1 cellular context compared by ENCODE assay signal in genomic region chrX:44675364-44676024, GRCh38.
TF ChIP-seq lines count a peak whose summit lies in the region.

No MANE protein-coding gene starts in this region.

TF ChIP-seq in HEK293, 187 proteins besides CTCF, POLR2A, EP300 and RAD21 (continued from another document and continues in another):
- TF ChIP-seq, protein P1, sequence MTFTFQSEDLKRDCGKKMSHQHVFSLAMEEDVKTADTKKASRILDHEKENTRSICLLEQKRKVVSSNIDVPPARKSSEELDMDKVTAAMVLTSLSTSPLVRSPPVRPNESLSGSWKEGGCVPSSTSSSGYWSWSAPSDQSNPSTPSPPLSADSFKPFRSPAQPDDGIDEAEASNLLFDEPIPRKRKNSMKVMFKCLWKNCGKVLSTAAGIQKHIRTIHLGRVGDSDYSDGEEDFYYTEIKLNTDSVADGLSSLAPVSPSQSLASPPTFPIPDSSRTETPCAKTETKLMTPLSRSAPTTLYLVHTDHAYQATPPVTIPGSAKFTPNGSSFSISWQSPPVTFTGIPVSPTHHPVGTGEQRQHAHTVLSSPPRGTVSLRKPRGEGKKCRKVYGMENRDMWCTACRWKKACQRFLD (tag by site-specific recombination; IDR thresholded peaks at IDR 0.05), result no peak
- TF ChIP-seq ZNF302 (tag by site-specific recombination; IDR thresholded peaks at IDR 0.05; ENCODE audit: low read depth), result no peak
- TF ChIP-seq ZBTB8A (tag by site-specific recombination; IDR thresholded peaks at IDR 0.05), result peak; percentile 40; the same call in 1 of the 2 replicates
- peak; percentile 95 for TF ChIP-seq OSR2 (tag by site-specific recombination; IDR thresholded peaks at IDR 0.05)
- no peak for TF ChIP-seq ZFP37 (tag by site-specific recombination; IDR thresholded peaks at IDR 0.05)
- peak; percentile 82 for TF ChIP-seq ZXDB (tag by site-specific recombination; IDR thresholded peaks at IDR 0.05)
- no peak for TF ChIP-seq YY1 (tag by site-specific recombination; IDR thresholded peaks at IDR 0.05)
- no peak for TF ChIP-seq KLF9 (tag by site-specific recombination; IDR thresholded peaks at IDR 0.05; ENCODE audit: low read depth)
- TF ChIP-seq ZNF398 (tag by site-specific recombination; IDR thresholded peaks at IDR 0.05), result peak; percentile 78
- TF ChIP-seq HOXA7 (CRISPR knock-in tag; IDR thresholded peaks at IDR 0.05; ENCODE audit: borderline replicate concordance), result no peak
- TF ChIP-seq ZNF596 (tag by site-specific recombination; IDR thresholded peaks at IDR 0.05), result no peak
- TF ChIP-seq, protein P2, sequence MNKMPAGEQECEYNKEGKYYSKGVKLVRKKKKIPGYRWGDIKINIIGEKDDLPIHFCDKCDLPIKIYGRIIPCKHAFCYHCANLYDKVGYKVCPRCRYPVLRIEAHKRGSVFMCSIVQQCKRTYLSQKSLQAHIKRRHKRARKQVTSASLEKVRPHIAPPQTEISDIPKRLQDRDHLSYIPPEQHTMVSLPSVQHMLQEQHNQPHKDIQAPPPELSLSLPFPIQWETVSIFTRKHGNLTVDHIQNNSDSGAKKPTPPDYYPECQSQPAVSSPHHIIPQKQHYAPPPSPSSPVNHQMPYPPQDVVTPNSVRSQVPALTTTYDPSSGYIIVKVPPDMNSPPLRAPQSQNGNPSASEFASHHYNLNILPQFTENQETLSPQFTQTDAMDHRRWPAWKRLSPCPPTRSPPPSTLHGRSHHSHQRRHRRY (tag by site-specific recombination; IDR thresholded peaks at IDR 0.05), result no peak
- no peak; the same call in 1 of the 2 replicates for TF ChIP-seq HOXD13 (CRISPR knock-in tag; IDR thresholded peaks at IDR 0.05; ENCODE audit: borderline replicate concordance)
- TF ChIP-seq ZNF169 (tag by site-specific recombination; IDR thresholded peaks at IDR 0.05), result no peak
- TF ChIP-seq KLF7 (tag by site-specific recombination; IDR thresholded peaks at IDR 0.05; ENCODE audit: borderline replicate concordance), result no peak; the same call in 1 of the 2 replicates
- peak; percentile 79 for TF ChIP-seq ZNF843 (tag by site-specific recombination; IDR thresholded peaks at IDR 0.05)
- TF ChIP-seq KLF1 (tag by site-specific recombination; IDR thresholded peaks at IDR 0.05), result peak; percentile 49; the same call in 1 of the 2 replicates
- no peak for TF ChIP-seq ZSCAN23 (tag by site-specific recombination; IDR thresholded peaks at IDR 0.05)
- peak; percentile 72; the same call in 1 of the 2 replicates for TF ChIP-seq ZNF341 (tag by site-specific recombination; IDR thresholded peaks at IDR 0.05; ENCODE audit: low read depth)
- no peak for TF ChIP-seq ZBTB1 (tag by site-specific recombination; IDR thresholded peaks at IDR 0.05)
- TF ChIP-seq ZEB2 (tag by site-specific recombination; IDR thresholded peaks at IDR 0.05), result peak; percentile 69; the same call in 1 of the 2 replicates
- no peak for TF ChIP-seq ZNF670 (tag by site-specific recombination; IDR thresholded peaks at IDR 0.05; ENCODE audit: low read depth)
- peak; percentile 100 for TF ChIP-seq ZNF600 (tag by site-specific recombination; IDR thresholded peaks at IDR 0.05)
- TF ChIP-seq ZNF10 (tag by site-specific recombination; IDR thresholded peaks at IDR 0.05), result 0 out of 2 replicates have a peak, but pooled peaks have one; percentile 67
- no peak for TF ChIP-seq ZNF623 (tag by site-specific recombination; IDR thresholded peaks at IDR 0.05)
- no peak for TF ChIP-seq ZNF23 (tag by site-specific recombination; IDR thresholded peaks at IDR 0.05; ENCODE audit: borderline replicate concordance)
- TF ChIP-seq ZNF48 (tag by site-specific recombination; IDR thresholded peaks at IDR 0.05), result no peak
- peak; percentile 87 for TF ChIP-seq ZBTB17 (tag by site-specific recombination; IDR thresholded peaks at IDR 0.05)
- TF ChIP-seq ZBTB11 (tag by site-specific recombination; conservative IDR thresholded peaks at IDR 0.05; ENCODE audit: low read depth), result peak; percentile 49; the same call in 1 of the 2 replicates
- no peak for TF ChIP-seq ZNF768 (tag by site-specific recombination; IDR thresholded peaks at IDR 0.05)
- TF ChIP-seq, protein P3, sequence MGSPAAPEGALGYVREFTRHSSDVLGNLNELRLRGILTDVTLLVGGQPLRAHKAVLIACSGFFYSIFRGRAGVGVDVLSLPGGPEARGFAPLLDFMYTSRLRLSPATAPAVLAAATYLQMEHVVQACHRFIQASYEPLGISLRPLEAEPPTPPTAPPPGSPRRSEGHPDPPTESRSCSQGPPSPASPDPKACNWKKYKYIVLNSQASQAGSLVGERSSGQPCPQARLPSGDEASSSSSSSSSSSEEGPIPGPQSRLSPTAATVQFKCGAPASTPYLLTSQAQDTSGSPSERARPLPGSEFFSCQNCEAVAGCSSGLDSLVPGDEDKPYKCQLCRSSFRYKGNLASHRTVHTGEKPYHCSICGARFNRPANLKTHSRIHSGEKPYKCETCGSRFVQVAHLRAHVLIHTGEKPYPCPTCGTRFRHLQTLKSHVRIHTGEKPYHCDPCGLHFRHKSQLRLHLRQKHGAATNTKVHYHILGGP (tag by site-specific recombination; IDR thresholded peaks at IDR 0.05), result no peak
- TF ChIP-seq ZNF530 (tag by site-specific recombination; IDR thresholded peaks at IDR 0.05; ENCODE audit: low read depth), result no peak
- TF ChIP-seq ZNF16 (tag by site-specific recombination; IDR thresholded peaks at IDR 0.05; ENCODE audit: low read depth), result no peak
- TF ChIP-seq, protein P4, sequence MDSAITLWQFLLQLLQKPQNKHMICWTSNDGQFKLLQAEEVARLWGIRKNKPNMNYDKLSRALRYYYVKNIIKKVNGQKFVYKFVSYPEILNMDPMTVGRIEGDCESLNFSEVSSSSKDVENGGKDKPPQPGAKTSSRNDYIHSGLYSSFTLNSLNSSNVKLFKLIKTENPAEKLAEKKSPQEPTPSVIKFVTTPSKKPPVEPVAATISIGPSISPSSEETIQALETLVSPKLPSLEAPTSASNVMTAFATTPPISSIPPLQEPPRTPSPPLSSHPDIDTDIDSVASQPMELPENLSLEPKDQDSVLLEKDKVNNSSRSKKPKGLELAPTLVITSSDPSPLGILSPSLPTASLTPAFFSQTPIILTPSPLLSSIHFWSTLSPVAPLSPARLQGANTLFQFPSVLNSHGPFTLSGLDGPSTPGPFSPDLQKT (IDR thresholded peaks at IDR 0.05; ENCODE audit: borderline replicate concordance, low read depth, low read length), result no peak
- TF ChIP-seq ZNF549 (tag by site-specific recombination; IDR thresholded peaks at IDR 0.05), result no peak
- no peak for TF ChIP-seq ZNF221 (tag by site-specific recombination; IDR thresholded peaks at IDR 0.05; ENCODE audit: borderline replicate concordance)
- TF ChIP-seq, protein P5, sequence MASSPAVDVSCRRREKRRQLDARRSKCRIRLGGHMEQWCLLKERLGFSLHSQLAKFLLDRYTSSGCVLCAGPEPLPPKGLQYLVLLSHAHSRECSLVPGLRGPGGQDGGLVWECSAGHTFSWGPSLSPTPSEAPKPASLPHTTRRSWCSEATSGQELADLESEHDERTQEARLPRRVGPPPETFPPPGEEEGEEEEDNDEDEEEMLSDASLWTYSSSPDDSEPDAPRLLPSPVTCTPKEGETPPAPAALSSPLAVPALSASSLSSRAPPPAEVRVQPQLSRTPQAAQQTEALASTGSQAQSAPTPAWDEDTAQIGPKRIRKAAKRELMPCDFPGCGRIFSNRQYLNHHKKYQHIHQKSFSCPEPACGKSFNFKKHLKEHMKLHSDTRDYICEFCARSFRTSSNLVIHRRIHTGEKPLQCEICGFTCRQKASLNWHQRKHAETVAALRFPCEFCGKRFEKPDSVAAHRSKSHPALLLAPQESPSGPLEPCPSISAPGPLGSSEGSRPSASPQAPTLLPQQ (tag by site-specific recombination; IDR thresholded peaks at IDR 0.05), result peak; percentile 81
- TF ChIP-seq ZBTB21 (tag by site-specific recombination; IDR thresholded peaks at IDR 0.05), result no peak; the same call in 1 of the 2 replicates
- TF ChIP-seq ZNF837 (tag by site-specific recombination; IDR thresholded peaks at IDR 0.05), result no peak
- TF ChIP-seq ZFHX2 (tag by site-specific recombination; conservative IDR thresholded peaks at IDR 0.05), result peak; percentile 96
- no peak for TF ChIP-seq ZNF658 (tag by site-specific recombination; IDR thresholded peaks at IDR 0.05)
- no peak for TF ChIP-seq RBAK (tag by site-specific recombination; IDR thresholded peaks at IDR 0.05)
- TF ChIP-seq ZNF791 (tag by site-specific recombination; IDR thresholded peaks at IDR 0.05), result no peak
- no peak for TF ChIP-seq ZNF324 (tag by site-specific recombination; IDR thresholded peaks at IDR 0.05)
- TF ChIP-seq ZNF311 (tag by site-specific recombination; IDR thresholded peaks at IDR 0.05; ENCODE audit: borderline replicate concordance), result no peak
- TF ChIP-seq ZBTB26 (tag by site-specific recombination; optimal IDR thresholded peaks at IDR 0.05), result no peak
- TF ChIP-seq, protein P6, sequence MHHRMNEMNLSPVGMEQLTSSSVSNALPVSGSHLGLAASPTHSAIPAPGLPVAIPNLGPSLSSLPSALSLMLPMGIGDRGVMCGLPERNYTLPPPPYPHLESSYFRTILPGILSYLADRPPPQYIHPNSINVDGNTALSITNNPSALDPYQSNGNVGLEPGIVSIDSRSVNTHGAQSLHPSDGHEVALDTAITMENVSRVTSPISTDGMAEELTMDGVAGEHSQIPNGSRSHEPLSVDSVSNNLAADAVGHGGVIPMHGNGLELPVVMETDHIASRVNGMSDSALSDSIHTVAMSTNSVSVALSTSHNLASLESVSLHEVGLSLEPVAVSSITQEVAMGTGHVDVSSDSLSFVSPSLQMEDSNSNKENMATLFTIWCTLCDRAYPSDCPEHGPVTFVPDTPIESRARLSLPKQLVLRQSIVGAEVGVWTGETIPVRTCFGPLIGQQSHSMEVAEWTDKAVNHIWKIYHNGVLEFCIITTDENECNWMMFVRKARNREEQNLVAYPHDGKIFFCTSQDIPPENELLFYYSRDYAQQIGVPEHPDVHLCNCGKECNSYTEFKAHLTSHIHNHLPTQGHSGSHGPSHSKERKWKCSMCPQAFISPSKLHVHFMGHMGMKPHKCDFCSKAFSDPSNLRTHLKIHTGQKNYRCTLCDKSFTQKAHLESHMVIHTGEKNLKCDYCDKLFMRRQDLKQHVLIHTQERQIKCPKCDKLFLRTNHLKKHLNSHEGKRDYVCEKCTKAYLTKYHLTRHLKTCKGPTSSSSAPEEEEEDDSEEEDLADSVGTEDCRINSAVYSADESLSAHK (tag by site-specific recombination; IDR thresholded peaks at IDR 0.05), result no peak
- no peak for TF ChIP-seq ZSCAN4 (tag by site-specific recombination; IDR thresholded peaks at IDR 0.05)
- TF ChIP-seq ZNF138 (tag by site-specific recombination; IDR thresholded peaks at IDR 0.05; ENCODE audit: borderline replicate concordance), result no peak
